Comparison of ENCODE assay signal across 18 cellular contexts in the genomic region with DNA sequence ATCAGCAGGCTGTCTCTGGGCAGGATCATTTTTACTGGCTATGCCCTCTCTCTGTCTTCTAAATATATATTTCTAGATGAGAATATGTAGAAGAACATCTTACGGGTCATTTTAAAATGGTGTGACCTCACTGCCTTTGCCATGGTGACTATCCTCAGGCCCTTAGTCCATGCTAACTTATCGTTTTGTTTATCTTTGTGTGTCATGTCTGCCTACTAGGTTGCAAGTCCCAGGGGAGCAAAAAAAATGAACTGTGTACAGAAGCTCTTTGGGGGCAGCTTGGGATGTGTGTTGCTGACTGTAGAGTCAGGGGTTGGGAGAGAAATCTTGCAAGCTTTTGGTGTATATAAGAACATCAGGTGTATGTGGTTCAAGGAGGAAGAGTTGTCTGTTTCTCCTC. TPM values are rescaled to one million over a fixed set of nuclear protein-coding genes. Genes with fewer than 3 reads are reported as not detected.
DNase-seq lines count a peak whose midpoint lies in the region; ATAC-seq and TF ChIP-seq lines count a peak whose summit lies in the region.
"Had no signal": no experiment of that assay in that cellular context is flagged by ENCODE, and none has a peak within 500 bp of the region (broad histone marks: within the 10 kb centered on the region; RNA-seq: fewer than 3 reads in every experiment).

No MANE protein-coding gene starts in this region.

- TF ChIP-seq CTCF in fibroblast of villous mesenchyme (IDR thresholded peaks at IDR 0.05; ENCODE audit: insufficient read depth, low read depth, low read length) = no peak
- no peak for TF ChIP-seq CTCF in CD8-positive, alpha-beta T cell (IDR thresholded peaks at IDR 0.05)

- H3K4me1 ChIP-seq in CD8-positive, alpha-beta T cell (ENCODE audit: insufficient read depth, low read length) = no peaks in the 10 kb centered on the region

- DNase-seq in activated T-cell treated with anti-CD3 and anti-CD28 coated beads, Interleukin-2, amount 50 U/mL, for 24 hours = no peak
- DNase-seq in activated T-cell treated with anti-CD3 and anti-CD28 coated beads for 4 hours = no peak
- DNase-seq in fibroblast of villous mesenchyme (ENCODE audit: low read depth) = peak; percentile 16
- DNase-seq in CD8-positive, alpha-beta T cell = no peak
- DNase-seq in SIG-M5 treated with dmso at 0.1 percent for 504 hours (lab: John Stamatoyannopoulos, UW; ENCODE audit: unreplicated experiment) = no peak
- DNase-seq: CD4-positive, alpha-beta memory T cell; DND-41; HCEC 1CT; NCI-H1694; NCI-H2081; NCI-H446 treated with DMSO at 0.1 percent for 48 hours; NCI-H526 treated with DMSO at 0.1 percent for 48 hours; OCI-M1 had no signal

- CTCF ChIA-PET in CD8-positive, alpha-beta T cell (lab: Charles Lee) = no interaction called here

- H3K36me3 ChIP-seq in CD8-positive, alpha-beta T cell (ENCODE audit: insufficient read depth, low read length) = peaks cover 45% of the 10 kb centered on the region

- H3K36me3 Mint-ChIP-seq in activated T-cell treated with anti-CD3 and anti-CD28 coated beads, Interleukin-2, amount 50 U/mL, for 24 hours (ENCODE audit: low read depth) = peaks cover 86% of the 10 kb centered on the region
- peaks cover 94% of the 10 kb centered on the region for H3K36me3 Mint-ChIP-seq in activated T-helper 17 cell treated with anti-CD3 and anti-CD28 coated beads, Interleukin-2, amount 50 U/mL, for 72 hours (ENCODE audit: low read depth)
- H3K36me3 Mint-ChIP-seq in CD8-positive, alpha-beta T cell = peaks cover 81% of the 10 kb centered on the region

- POLR2A ChIA-PET in CD8-positive, alpha-beta T cell (lab: Charles Lee) = no interaction called here

- H3K4me3 Mint-ChIP-seq in activated T-cell treated with anti-CD3 and anti-CD28 coated beads, Interleukin-2, amount 50 U/mL, for 24 hours = no peak overlapping the region
- H3K4me3 Mint-ChIP-seq in activated T-helper 17 cell treated with anti-CD3 and anti-CD28 coated beads, Interleukin-2, amount 50 U/mL, for 72 hours = no peak overlapping the region
- H3K4me3 Mint-ChIP-seq in CD8-positive, alpha-beta T cell = no peak overlapping the region
- H3K4me3 Mint-ChIP-seq: CD4-positive, alpha-beta memory T cell; GM23338 had no signal

- no peaks in the 10 kb centered on the region for H3K9me3 ChIP-seq in CD8-positive, alpha-beta T cell (ENCODE audit: low read length)
- H3K9me3 ChIP-seq: SJSA1 had no signal

- no peaks in the 10 kb centered on the region for H3K27me3 ChIP-seq in CD8-positive, alpha-beta T cell (ENCODE audit: insufficient read depth, low read length)
- H3K27me3 ChIP-seq: SJSA1 had no signal

- H3K4me1 Mint-ChIP-seq in activated T-cell treated with anti-CD3 and anti-CD28 coated beads, Interleukin-2, amount 50 U/mL, for 24 hours (ENCODE audit: low read depth) = peaks cover 16% of the 10 kb centered on the region
- H3K4me1 Mint-ChIP-seq in activated T-helper 17 cell treated with anti-CD3 and anti-CD28 coated beads, Interleukin-2, amount 50 U/mL, for 72 hours = no peaks in the 10 kb centered on the region
- H3K4me1 Mint-ChIP-seq in CD8-positive, alpha-beta T cell (ENCODE audit: low read depth) = no peaks in the 10 kb centered on the region
- H3K4me1 Mint-ChIP-seq: CD4-positive, alpha-beta memory T cell; GM23338 had no signal

- peak overlapping the region; percentile 51 for H3K27ac Mint-ChIP-seq in activated T-cell treated with anti-CD3 and anti-CD28 coated beads, Interleukin-2, amount 50 U/mL, for 24 hours
- peak overlapping the region; percentile 12 for H3K27ac Mint-ChIP-seq in activated T-helper 17 cell treated with anti-CD3 and anti-CD28 coated beads, Interleukin-2, amount 50 U/mL, for 72 hours
- H3K27ac Mint-ChIP-seq in CD8-positive, alpha-beta T cell = no peak overlapping the region
- H3K27ac Mint-ChIP-seq: GM23338 had no signal

- intact Hi-C loops in CD8-positive, alpha-beta T cell (cut with DNase I, micrococcal nuclease) = no loop called here

- no peaks in the 10 kb centered on the region for H3K27me3 Mint-ChIP-seq in activated T-cell treated with anti-CD3 and anti-CD28 coated beads, Interleukin-2, amount 50 U/mL, for 24 hours
- no peaks in the 10 kb centered on the region for H3K27me3 Mint-ChIP-seq in activated T-helper 17 cell treated with anti-CD3 and anti-CD28 coated beads, Interleukin-2, amount 50 U/mL, for 72 hours
- no peaks in the 10 kb centered on the region for H3K27me3 Mint-ChIP-seq in CD8-positive, alpha-beta T cell (ENCODE audit: low read depth)
- H3K27me3 Mint-ChIP-seq: CD4-positive, alpha-beta memory T cell had no signal

- no peak overlapping the region for H3K4me3 ChIP-seq in fibroblast of villous mesenchyme (ENCODE audit: low read depth, low read length)
- no peak overlapping the region for H3K4me3 ChIP-seq in CD8-positive, alpha-beta T cell (ENCODE audit: low read depth, low read length)
- H3K4me3 ChIP-seq: GM23338, SJSA1 had no signal

- H3K9me3 Mint-ChIP-seq in activated T-cell treated with anti-CD3 and anti-CD28 coated beads, Interleukin-2, amount 50 U/mL, for 24 hours = no peaks in the 10 kb centered on the region
- no peaks in the 10 kb centered on the region for H3K9me3 Mint-ChIP-seq in activated T-helper 17 cell treated with anti-CD3 and anti-CD28 coated beads, Interleukin-2, amount 50 U/mL, for 72 hours
- H3K9me3 Mint-ChIP-seq in CD8-positive, alpha-beta T cell = no peaks in the 10 kb centered on the region
- H3K9me3 Mint-ChIP-seq: CD4-positive, alpha-beta memory T cell; GM23338 had no signal

- ATAC-seq in activated T-helper 17 cell treated with anti-CD3 and anti-CD28 coated beads, Interleukin-2, amount 50 U/mL, for 72 hours (replicated peaks) = no peak
- no peak for ATAC-seq in CD8-positive, alpha-beta T cell
- no peak for ATAC-seq in GM18502 (IDR thresholded peaks at IDR 0.05; ENCODE audit: poor library complexity, unreplicated experiment)
- ATAC-seq: GM23338 had no signal

- no peak overlapping the region for H3K27ac ChIP-seq in CD8-positive, alpha-beta T cell (ENCODE audit: low read depth, low read length)
- H3K27ac ChIP-seq: SJSA1 had no signal

RNA-seq across cellular contexts. Expression of a gene that starts 11.0 kb away (rescaled TPM):
- 10 to 100 TPM; 34.5 to 53.8 TPM for total RNA-seq in activated T-helper 17 cell treated with anti-CD3 and anti-CD28 coated beads, Interleukin-2, amount 50 U/mL, for 72 hours
- total RNA-seq in fibroblast of villous mesenchyme = 41.9 and 68.2 TPM in 2 replicates
- 10 to 100 TPM; 14.1 to 14.7 TPM for total RNA-seq in CD8-positive, alpha-beta T cell

RNA-seq across cellular contexts. Expression of a gene that starts 11.2 kb away (rescaled TPM):
- total RNA-seq in activated T-helper 17 cell treated with anti-CD3 and anti-CD28 coated beads, Interleukin-2, amount 50 U/mL, for 72 hours = 100 to 1,000 TPM; 109 to 310 TPM
- 25.8 and 33.2 TPM in 2 replicates for total RNA-seq in fibroblast of villous mesenchyme
- total RNA-seq in CD8-positive, alpha-beta T cell = 10 to 100 TPM; 37.2 to 38.8 TPM

RNA-seq across cellular contexts. Expression of a gene that starts 39.9 kb away (rescaled TPM):
- total RNA-seq in activated T-helper 17 cell treated with anti-CD3 and anti-CD28 coated beads, Interleukin-2, amount 50 U/mL, for 72 hours = 10 to 100 TPM; 61.2 to 65.1 TPM
- total RNA-seq in fibroblast of villous mesenchyme = 66.9 and 70.9 TPM in 2 replicates
- total RNA-seq in CD8-positive, alpha-beta T cell = 10 to 100 TPM; 48.2 to 52.5 TPM
- total RNA-seq: G401 had no signal
